In the genomic region with DNA sequence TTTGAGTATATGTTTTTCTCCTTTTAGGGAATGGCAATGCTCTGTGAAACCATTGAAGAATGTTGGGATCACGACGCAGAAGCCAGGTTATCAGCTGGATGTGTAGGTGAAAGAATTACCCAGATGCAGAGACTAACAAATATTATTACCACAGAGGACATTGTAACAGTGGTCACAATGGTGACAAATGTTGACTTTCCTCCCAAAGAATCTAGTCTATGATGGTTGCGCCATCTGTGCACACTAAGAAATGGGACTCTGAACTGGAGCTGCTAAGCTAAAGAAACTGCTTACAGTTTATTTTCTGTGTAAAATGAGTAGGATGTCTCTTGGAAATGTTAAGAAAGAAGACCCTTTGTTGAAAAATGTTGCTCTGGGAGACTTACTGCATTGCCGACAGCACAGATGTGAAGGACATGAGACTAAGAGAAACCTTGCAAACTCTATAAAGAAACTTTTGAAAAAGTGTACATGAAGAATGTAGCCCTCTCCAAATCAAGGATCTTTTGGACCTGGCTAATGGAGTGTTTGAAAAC, we compare ENCODE assay signal across 22 cellular contexts.
DNase-seq lines count a peak whose midpoint lies in the region; ATAC-seq and TF ChIP-seq lines count a peak whose summit lies in the region.
"Had no signal": no experiment of that assay in that cellular context is flagged by ENCODE, and none has a peak within 500 bp of the region (broad histone marks: within the 10 kb centered on the region; RNA-seq: fewer than 3 reads in every experiment).

No MANE protein-coding gene starts in this region.

- H2BK20ac ChIP-seq in IMR-90 (ENCODE audit: low read depth, low read length): no peak overlapping the region

- H3K27me3 ChIP-seq in CD8-positive, alpha-beta T cell (ENCODE audit: insufficient read depth, low read length): no peaks in the 10 kb centered on the region
- H3K27me3 ChIP-seq in IMR-90 (ENCODE audit: control insufficient read depth, insufficient read depth, low read length): no peaks in the 10 kb centered on the region
- H3K27me3 ChIP-seq: MG63 had no signal

- H4K5ac ChIP-seq in IMR-90 (ENCODE audit: low read depth, low read length): no peak overlapping the region

- no peak overlapping the region for H2BK15ac ChIP-seq in IMR-90 (ENCODE audit: low read depth, low read length)

- no peak overlapping the region for H3K56ac ChIP-seq in IMR-90 (ENCODE audit: extremely low read depth, insufficient read depth, low read length)

- no peak for DNase-seq in CD8-positive, alpha-beta T cell
- no peak for DNase-seq in IMR-90
- DNase-seq in foreskin fibroblast: peak; percentile 4 to 14
- no peak for DNase-seq in NCI-H2171 (lab: John Stamatoyannopoulos, UW)
- DNase-seq in activated T-cell treated with anti-CD3 and anti-CD28 coated beads, Interleukin-2, amount 50 U/mL, for 48 hours: no peak
- DNase-seq: CD4-positive, CD25-positive, alpha-beta regulatory T cell; DND-41; GOT3; Kasumi-1; MG63; NCI-H1092 treated with DMSO at 0.1 percent for 48 hours; NCI-H146; NCI-H2029; NCI-H345; NCI-H524 treated with DMSO at 0.1 percent for 48 hours; NCI-H82 had no signal

- peaks cover 13% of the 10 kb centered on the region for H3K4me1 Mint-ChIP-seq in CD8-positive, alpha-beta T cell (ENCODE audit: low read depth)
- peaks cover 26% of the 10 kb centered on the region for H3K4me1 Mint-ChIP-seq in nephron

- H2BK120ac ChIP-seq in IMR-90 (ENCODE audit: low read depth, low read length): no peak overlapping the region

- no peak overlapping the region for H2AK9ac ChIP-seq in IMR-90 (replicated peaks; ENCODE audit: low read depth, low read length, poor library complexity)

- no peak for TF ChIP-seq RAD21 in IMR-90 (IDR thresholded peaks at IDR 0.05; ENCODE audit: low read length)

- no peaks in the 10 kb centered on the region for H4K20me1 ChIP-seq in IMR-90 (ENCODE audit: insufficient read depth, low read length)

- no peak for TF ChIP-seq POLR2A in IMR-90 (IDR thresholded peaks at IDR 0.05; ENCODE audit: low read depth, low read length)

- no peak overlapping the region for H4K91ac ChIP-seq in IMR-90 (ENCODE audit: insufficient read depth, low read depth, low read length)

- no peak overlapping the region for H2AFZ ChIP-seq in IMR-90 (replicated peaks; ENCODE audit: low read length, poor library complexity)

- no peak for ATAC-seq in CD8-positive, alpha-beta T cell
- ATAC-seq in IMR-90 (ENCODE audit: low read depth) (0 out of 2 replicates have a peak, but pooled peaks have one; percentile 11), GM21526 (IDR thresholded peaks at IDR 0.05; ENCODE audit: low FRiP score, unreplicated experiment) (no peak)
- ATAC-seq: GM12878, HCT116, Panc1, SK-N-SH treated with all-trans-retinoic acid at 6 μM for 48 hours had no signal

- no peaks in the 10 kb centered on the region for H3K36me3 ChIP-seq in CD8-positive, alpha-beta T cell (ENCODE audit: insufficient read depth, low read length)
- 0 out of 2 replicates have a peak, but pooled peaks cover 2% of the 10 kb centered on the region for H3K36me3 ChIP-seq in IMR-90 (ENCODE audit: control insufficient read depth, insufficient read depth, low read length)

- CTCF ChIA-PET in CD8-positive, alpha-beta T cell (lab: Charles Lee): no interaction called here
- CTCF ChIA-PET in IMR-90 (lab: Yijun Ruan, JAX): no interaction called here

- no peak overlapping the region for H3K9ac ChIP-seq in IMR-90 (ENCODE audit: low read depth, low read length)

- no peaks in the 10 kb centered on the region for H3K9me3 Mint-ChIP-seq in CD8-positive, alpha-beta T cell
- no peaks in the 10 kb centered on the region for H3K9me3 Mint-ChIP-seq in nephron
- H3K9me3 Mint-ChIP-seq: CD4-positive, CD25-positive, alpha-beta regulatory T cell had no signal

- no TSS peak for BruUV-seq in IMR-90 (replicated peaks; lab: Mats Ljungman, UMichigan)

- POLR2A ChIA-PET in CD8-positive, alpha-beta T cell (lab: Charles Lee): no interaction called here
- POLR2A ChIA-PET in IMR-90 (lab: Charles Lee; ENCODE audit: unreplicated experiment): no interaction called here

- H3K9me1 ChIP-seq in IMR-90 (ENCODE audit: insufficient read depth, low read length): no peaks in the 10 kb centered on the region

- no peak overlapping the region for H2AK5ac ChIP-seq in IMR-90 (ENCODE audit: low read depth, low read length)

- H3K23ac ChIP-seq in IMR-90 (ENCODE audit: low read depth, low read length): no peak overlapping the region

- H3K4me2 ChIP-seq in IMR-90 (ENCODE audit: low read depth, low read length): no peak overlapping the region

- no peak overlapping the region for H4K8ac ChIP-seq in IMR-90 (ENCODE audit: low read depth in 2 of 2, low read length in 2 of 2)

- peak overlapping the region; percentile 55 for H3K27ac Mint-ChIP-seq in CD8-positive, alpha-beta T cell
- H3K27ac Mint-ChIP-seq in nephron: peak overlapping the region in 2 of 3 experiments; percentile 49 to 66

- no peaks in the 10 kb centered on the region for H3K4me1 ChIP-seq in CD8-positive, alpha-beta T cell (ENCODE audit: insufficient read depth, low read length)
- no peaks in the 10 kb centered on the region for H3K4me1 ChIP-seq in IMR-90 (ENCODE audit: control insufficient read depth, insufficient read depth, low read length)

- no peaks in the 10 kb centered on the region for H3K79me1 ChIP-seq in IMR-90 (ENCODE audit: low read depth in 1 of 2, low read length in 2 of 2)

- H3K27ac ChIP-seq in CD8-positive, alpha-beta T cell (ENCODE audit: low read depth, low read length): no peak overlapping the region
- H3K27ac ChIP-seq in IMR-90 (ENCODE audit: insufficient read depth, low read length): no peak overlapping the region

- peaks cover 4% of the 10 kb centered on the region for H3K36me3 Mint-ChIP-seq in CD8-positive, alpha-beta T cell
- peaks cover 53% of the 10 kb centered on the region for H3K36me3 Mint-ChIP-seq in nephron (ENCODE audit: low read depth)

- H3K27me3 Mint-ChIP-seq in CD8-positive, alpha-beta T cell (ENCODE audit: low read depth): no peaks in the 10 kb centered on the region
- no peaks in the 10 kb centered on the region for H3K27me3 Mint-ChIP-seq in nephron (ENCODE audit: low read depth)
- H3K27me3 Mint-ChIP-seq: CD4-positive, CD25-positive, alpha-beta regulatory T cell had no signal

- WGBS in IMR-90 (ENCODE audit: extremely low coverage in 2 of 2, insufficient read length in 1 of 2), 2 experiments: 100% methylated on average over 1 of the region's 4 CpGs; no CpG with 5 or more reads in 1 of the 2 experiments

- no peak overlapping the region for H3K14ac ChIP-seq in IMR-90 (replicated peaks; ENCODE audit: low read depth, low read length)

- in situ Hi-C loops in IMR-90 (cut with MboI; ENCODE audit: low sequenced_read_pairs): no loop called here

- no peak overlapping the region for H3K4me3 ChIP-seq in CD8-positive, alpha-beta T cell (ENCODE audit: low read depth, low read length)
- H3K4me3 ChIP-seq in IMR-90 (ENCODE audit: insufficient read depth, low read depth, low read length) (no peak overlapping the region), foreskin fibroblast (ENCODE audit: low read depth in 1 of 2, low read length in 2 of 2) (no peak overlapping the region)
- H3K4me3 ChIP-seq: GM12878, MG63 had no signal

- TF ChIP-seq CTCF in CD8-positive, alpha-beta T cell (IDR thresholded peaks at IDR 0.05): no peak
- TF ChIP-seq CTCF in IMR-90 (conservative IDR thresholded peaks at IDR 0.05; ENCODE audit: low read depth, low read length) (no peak), foreskin fibroblast (IDR thresholded peaks at IDR 0.05; ENCODE audit: low read depth, low read length) (no peak), nephron (IDR thresholded peaks at IDR 0.05; ENCODE audit: unreplicated experiment in 3 of 3) (no peak)

- no peak overlapping the region for H3K4ac ChIP-seq in IMR-90 (ENCODE audit: low read depth, low read length)

- dilution Hi-C loops in IMR-90 (cut with HindIII; ENCODE audit: low sequenced_read_pairs, unreplicated experiment): no loop called here

- no peaks in the 10 kb centered on the region for H3K9me3 ChIP-seq in CD8-positive, alpha-beta T cell (ENCODE audit: low read length)
- H3K9me3 ChIP-seq in IMR-90 (ENCODE audit: control insufficient read depth, insufficient read depth, low read length): no peaks in the 10 kb centered on the region
- H3K9me3 ChIP-seq: MG63 had no signal

- H3K18ac ChIP-seq in IMR-90 (ENCODE audit: low read depth, low read length): no peak overlapping the region

- no peak overlapping the region for H3K4me3 Mint-ChIP-seq in CD8-positive, alpha-beta T cell
- H3K4me3 Mint-ChIP-seq in nephron: no peak overlapping the region
- H3K4me3 Mint-ChIP-seq: CD4-positive, CD25-positive, alpha-beta regulatory T cell had no signal

- intact Hi-C loops in CD8-positive, alpha-beta T cell (cut with DNase I, micrococcal nuclease): no loop called here
- intact Hi-C loops in IMR-90 (cut with micrococcal nuclease): no loop called here

- H2BK5ac ChIP-seq in IMR-90 (ENCODE audit: low read depth, low read length, poor library complexity, severe bottlenecking): no peak overlapping the region

TF ChIP-seq in IMR-90, 13 proteins besides CTCF, POLR2A, EP300 and RAD21:
- TF ChIP-seq CEBPB (IDR thresholded peaks at IDR 0.05; ENCODE audit: low read depth, low read length): peak; percentile 18; the same call in 1 of the 2 replicates
- TF ChIP-seq NFE2L2 (IDR thresholded peaks at IDR 0.05; ENCODE audit: low read depth, low read length): no peak

Comparison
In these comparisons a context has a peak if more than half of its experiments do, and no peak if none do; other contexts are left out.
1. DNase-seq: peak in foreskin fibroblast (2 of 2); none in CD8-positive, alpha-beta T cell (0 of 7), IMR-90 (single experiment), NCI-H2171 (single experiment) and activated T-cell treated with anti-CD3 and anti-CD28 coated beads, Interleukin-2, amount 50 U/mL, for 48 hours (0 of 2).